ENCODE assay signal across 8 cellular contexts in the genomic region with DNA sequence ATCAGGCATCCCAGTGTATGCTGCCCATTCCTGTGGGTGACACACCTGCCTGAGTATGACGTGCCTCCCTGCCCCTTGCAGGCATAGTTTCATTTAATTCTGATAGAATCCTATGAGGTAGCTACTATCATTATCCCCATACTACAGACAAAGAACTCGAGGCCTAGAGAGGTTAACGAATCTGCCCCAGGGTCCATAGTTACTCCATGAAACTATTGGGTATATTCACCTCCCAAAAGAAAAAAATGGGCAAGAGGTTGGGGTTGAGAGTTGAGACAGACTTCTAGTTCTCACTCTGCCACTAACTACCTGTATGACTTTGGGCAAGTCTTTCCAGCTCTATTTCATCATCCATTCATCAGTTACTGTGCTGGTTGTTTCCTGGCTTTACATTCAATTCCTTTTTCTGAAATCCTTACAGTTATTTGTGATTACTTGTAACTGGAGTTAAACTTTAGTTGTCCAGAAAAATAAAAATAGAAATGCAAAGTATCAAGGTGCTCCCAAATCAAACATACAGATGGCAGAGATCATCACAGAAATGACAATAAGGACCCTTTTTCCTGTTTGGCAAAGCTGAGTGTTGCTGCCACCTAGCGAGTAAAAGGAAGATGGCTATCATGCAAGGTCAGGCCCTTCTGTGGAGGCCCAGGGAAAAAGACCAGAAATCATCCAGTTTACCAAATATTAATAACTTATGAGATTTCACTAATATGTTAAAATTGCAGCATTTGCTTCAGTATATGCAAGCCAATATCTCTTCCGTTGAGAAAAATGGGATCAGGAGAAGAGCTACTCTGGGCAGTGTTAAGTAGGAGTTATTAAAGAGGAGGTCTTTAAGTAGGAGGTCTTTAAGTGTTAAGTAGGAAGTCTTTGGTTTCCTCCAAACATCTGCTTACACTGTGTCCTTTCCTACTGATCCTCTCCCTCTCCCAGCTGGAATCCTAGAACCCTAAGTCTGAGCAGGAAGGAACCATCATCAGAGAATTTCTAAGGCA. TPM values are rescaled to one million over a fixed set of nuclear protein-coding genes. Genes with fewer than 3 reads are reported as not detected.
DNase-seq lines count a peak whose midpoint lies in the region; ATAC-seq, FAIRE-seq and TF ChIP-seq lines count a peak whose summit lies in the region.

No MANE protein-coding gene starts in this region.

- no peaks in the 10 kb centered on the region for H3K36me3 Mint-ChIP-seq in endodermal cell (ENCODE audit: low read depth)
- no peaks in the 10 kb centered on the region for H3K36me3 Mint-ChIP-seq in nephron progenitor cell (ENCODE audit: low read depth)

- no peaks in the 10 kb centered on the region for H3K36me3 ChIP-seq in endodermal cell (ENCODE audit: control insufficient read depth, insufficient read depth, low read length)
- no peaks in the 10 kb centered on the region for H3K36me3 ChIP-seq in aorta (ENCODE audit: control insufficient read depth in 1 of 2, insufficient read depth in 2 of 2, low read length in 1 of 2)

- H3K4me3 ChIP-seq in endodermal cell (ENCODE audit: low read length) = no peak overlapping the region
- no peak overlapping the region for H3K4me3 ChIP-seq in aorta (ENCODE audit: low read length in 2 of 2)

- no peaks in the 10 kb centered on the region for H3K4me1 Mint-ChIP-seq in endodermal cell
- no peaks in the 10 kb centered on the region for H3K4me1 Mint-ChIP-seq in nephron progenitor cell

- ATAC-seq in aorta (ENCODE audit: low FRiP score) = peak; percentile 68

- H3K9me3 Mint-ChIP-seq in endodermal cell (peaks cover 45% of the 10 kb centered on the region), nephron progenitor cell (peaks cover 44% of the 10 kb centered on the region)

- H3K27ac ChIP-seq in endodermal cell (ENCODE audit: low read depth, low read length) (no peak overlapping the region), aorta (ENCODE audit: low read depth in 1 of 2, low read length in 2 of 2) (no peak overlapping the region)

- DNase-seq in GM10266 (ENCODE audit: extremely low spot score) (peak; percentile 20), H54 (ENCODE audit: insufficient read length, low spot score) (no peak), NCI-H2171 treated with DMSO at 0.1 percent for 48 hours (lab: John Stamatoyannopoulos, UW) (peak; percentile 37), endodermal cell (peak; percentile 68), nephron progenitor cell (peak; percentile 35), aorta (no peak), OCI-M2 (lab: John Stamatoyannopoulos, UW; ENCODE audit: unreplicated experiment) (no peak)
- DNase-seq in activated CD4-positive, alpha-beta T cell treated with anti-CD3 and anti-CD28 coated beads, Interleukin-2, amount 50 U/mL, for 1 hour = peak; percentile 35

- H3K27me3 Mint-ChIP-seq in endodermal cell (ENCODE audit: insufficient read depth) (no peaks in the 10 kb centered on the region), nephron progenitor cell (ENCODE audit: low read depth, poor library complexity) (peaks cover 7% of the 10 kb centered on the region)

- H3K4me1 ChIP-seq in endodermal cell (ENCODE audit: control insufficient read depth, insufficient read depth, low read length) (no peaks in the 10 kb centered on the region), aorta (ENCODE audit: control insufficient read depth in 1 of 2, insufficient read depth in 2 of 2, low read length in 2 of 2) (no peaks in the 10 kb centered on the region)

- FAIRE-seq in H54 (lab: Jason Lieb, UNC) = peak; percentile 81

- TF ChIP-seq CTCF in GM10266 (IDR thresholded peaks at IDR 0.05; ENCODE audit: control insufficient read depth, insufficient read depth, low read depth, missing control alignments) = peak; percentile 70
- peak; percentile 80 for TF ChIP-seq CTCF in endodermal cell (conservative IDR thresholded peaks at IDR 0.05)
- TF ChIP-seq CTCF in nephron progenitor cell (IDR thresholded peaks at IDR 0.05) = peak; percentile 61

- TF ChIP-seq POLR2A in H54 (IDR thresholded peaks at IDR 0.05; ENCODE audit: low read depth, low read length) = no peak

- H3K4me3 Mint-ChIP-seq in endodermal cell = no peak overlapping the region
- H3K4me3 Mint-ChIP-seq in nephron progenitor cell = no peak overlapping the region

- H3K9ac ChIP-seq in endodermal cell (ENCODE audit: extremely low read depth, low read length, poor library complexity, severe bottlenecking) = no peak overlapping the region

- WGBS in endodermal cell (ENCODE audit: insufficient coverage in 1 of 2, insufficient read length in 1 of 2), 2 experiments = 47% methylated on average over 4 of the region's 5 CpGs; no CpG with 5 or more reads in 1 of the 2 experiments
- 47 to 48% methylated on average over 5 of the region's 5 CpGs for WGBS in aorta, 2 donors

- intact Hi-C loops in aorta (cut with DNase I) = loop anchor here (2.0 to 10.0 kb wide), 3 partner anchors 54 to 240 kb away; no protein-coding TSS in a partner anchor

- H3K27ac Mint-ChIP-seq in endodermal cell = no peak overlapping the region
- no peak overlapping the region for H3K27ac Mint-ChIP-seq in nephron progenitor cell

- H3K27me3 ChIP-seq in endodermal cell (ENCODE audit: control insufficient read depth, insufficient read depth, low read length, poor library complexity, severe bottlenecking) (no peaks in the 10 kb centered on the region), aorta (ENCODE audit: control insufficient read depth in 1 of 2, insufficient read depth in 2 of 2, low read length in 1 of 2) (no peaks in the 10 kb centered on the region)

- H3K9me3 ChIP-seq in endodermal cell (ENCODE audit: control insufficient read depth, low read length) (no peaks in the 10 kb centered on the region), aorta (ENCODE audit: control insufficient read depth, low read length) (no peaks in the 10 kb centered on the region)

RNA-seq across cellular contexts. Expression of gene MAP7D3, which starts 17.1 kb away (rescaled TPM):
- 10 to 100 TPM; 12.3 to 14.2 TPM for total RNA-seq in endodermal cell
- 12.3 TPM for polyA plus RNA-seq in endodermal cell (2013, experiment 1 of 2)
- 10.4 TPM for polyA plus RNA-seq in endodermal cell (2013, experiment 2 of 2)
- total RNA-seq in aorta = 10 to 100 TPM; 28.5 to 30.9 TPM
- polyA plus RNA-seq in aorta = 10 to 100 TPM in 1 of 2 donors, 1 to 10 TPM in 1; 9.8 to 24.8 TPM

RNA-seq across cellular contexts. Expression of gene ADGRG4, which starts 32.4 kb away (rescaled TPM):
- total RNA-seq in endodermal cell (not detected), aorta (1 to 10 TPM in 1 of 2 donors, under 1 TPM in 1; 0.32 to 1.5 TPM)
- not detected for polyA plus RNA-seq in endodermal cell (2013, experiment 1 of 2)
- polyA plus RNA-seq in endodermal cell (2013, experiment 2 of 2) = not detected
- polyA plus RNA-seq in aorta = not detected

Comparison
In these comparisons a context has a peak if more than half of its experiments do, and no peak if none do; other contexts are left out.
1. DNase-seq: peak in GM10266 (single experiment), NCI-H2171 treated with DMSO at 0.1 percent for 48 hours (single experiment), activated CD4-positive, alpha-beta T cell treated with anti-CD3 and anti-CD28 coated beads, Interleukin-2, amount 50 U/mL, for 1 hour (single experiment), endodermal cell (single experiment) and nephron progenitor cell (single experiment); none in H54 (single experiment), aorta (0 of 2) and OCI-M2 (single experiment).
2. Peak in every context shown above with its lines, with median percentiles within 50 percentile points of each other: CTCF ChIP-seq.